ENCODE assay signal across 22 cellular contexts in genomic region chr10:76119515-76119914, GRCh38.
A peak's percentile ranks its signal among the peaks of the same experiment; 100 is the strongest.
DNase-seq lines count a peak whose midpoint lies in the region; TF ChIP-seq lines count a peak whose summit lies in the region.
"Had no signal": no experiment of that assay in that cellular context is flagged by ENCODE, and none has a peak within 500 bp of the region (broad histone marks: within the 10 kb centered on the region; RNA-seq: fewer than 3 reads in every experiment).

No MANE protein-coding gene starts in this region.

- no peaks in the 10 kb centered on the region for H3K4me1 ChIP-seq in thyroid gland
- H3K4me1 ChIP-seq in mesendoderm (ENCODE audit: control insufficient read depth, low read depth, low read length): no peaks in the 10 kb centered on the region
- H3K4me1 ChIP-seq: tibial nerve had no signal

- H3K4me3 ChIP-seq in astrocyte of the spinal cord (ENCODE audit: low read depth, low read length): no peak overlapping the region
- H3K4me3 ChIP-seq in foreskin fibroblast (ENCODE audit: low read depth in 1 of 2, low read length in 2 of 2): no peak overlapping the region
- H3K4me3 ChIP-seq in thyroid gland (replicated peaks in 1 of 3): no peak overlapping the region
- H3K4me3 ChIP-seq in mesendoderm (ENCODE audit: low read length): no peak overlapping the region
- H3K4me3 ChIP-seq: lower lobe of right lung, smooth muscle cell, tibial nerve had no signal

- H4K5ac ChIP-seq in mesendoderm (ENCODE audit: low read length): no peak overlapping the region

- H3K79me2 ChIP-seq in mesendoderm (ENCODE audit: control insufficient read depth, insufficient read depth, low read length): no peaks in the 10 kb centered on the region
- H3K79me2 ChIP-seq: parathyroid adenoma had no signal

- DNase-seq in A172 (ENCODE audit: low spot score): peak; percentile 36
- DNase-seq in HS-27A (ENCODE audit: low read depth): peak; percentile 72
- DNase-seq in astrocyte of the spinal cord (ENCODE audit: low read depth, low spot score): peak; percentile 32
- peak; percentile 78 to 91 for DNase-seq in foreskin fibroblast
- DNase-seq in thyroid gland: no peak
- no peak for DNase-seq in stimulated activated CD4-positive, alpha-beta T cell treated with anti-CD3 and anti-CD28 coated beads, Interleukin-4, amount 100 ng/mL, for 4 hours
- DNase-seq in NCI-H2029 (lab: John Stamatoyannopoulos, UW): no peak
- no peak for DNase-seq in mesendoderm
- DNase-seq: 8988T; activated CD8-positive, alpha-beta T cell treated with anti-CD3 and anti-CD28 coated beads for 36 hours; activated naive CD8-positive, alpha-beta T cell treated with anti-CD3 and anti-CD28 coated beads, Interleukin-2, amount 10 ng/mL, durations not matched to agents 7 days and 5 days; CD8-positive, alpha-beta memory T cell; endodermal cell; Kasumi-1; lower lobe of right lung; naive B cell; NCI-H1436 treated with DMSO at 0.1 percent for 48 hours; T-helper 1 cell had no signal

- H3K18ac ChIP-seq in mesendoderm (ENCODE audit: low read length): no peak overlapping the region

- H4K8ac ChIP-seq in mesendoderm (ENCODE audit: low read depth, low read length): no peak overlapping the region

- TF ChIP-seq POLR2A in thyroid gland (IDR thresholded peaks at IDR 0.05): no peak

- H3K79me1 ChIP-seq in mesendoderm (ENCODE audit: low read length): no peaks in the 10 kb centered on the region

- H3K27ac ChIP-seq in thyroid gland: no peak overlapping the region
- no peak overlapping the region for H3K27ac ChIP-seq in mesendoderm (ENCODE audit: low read depth, low read length)
- H3K27ac ChIP-seq: lower lobe of right lung, parathyroid adenoma, tibial nerve, VCaP had no signal

- H3K56ac ChIP-seq in mesendoderm (ENCODE audit: low read length): no peak overlapping the region

- no peak overlapping the region for H2BK120ac ChIP-seq in mesendoderm (ENCODE audit: low read depth, low read length)

- no peak overlapping the region for H3K9ac ChIP-seq in mesendoderm (ENCODE audit: low read length)
- H3K9ac ChIP-seq: parathyroid adenoma had no signal

- no peak overlapping the region for H3K4ac ChIP-seq in mesendoderm (ENCODE audit: low read depth, low read length)

- H2BK15ac ChIP-seq in mesendoderm (replicated peaks; ENCODE audit: low read depth): no peak overlapping the region

- no peak overlapping the region for H3K4me2 ChIP-seq in mesendoderm (ENCODE audit: low read length)
- H3K4me2 ChIP-seq: smooth muscle cell had no signal

- H3K9me3 ChIP-seq in thyroid gland: no peaks in the 10 kb centered on the region
- H3K9me3 ChIP-seq: lower lobe of right lung, tibial nerve had no signal

- intact Hi-C loops in thyroid gland (cut with DNase I): no loop called here

- TF ChIP-seq CTCF in astrocyte of the spinal cord (IDR thresholded peaks at IDR 0.05; ENCODE audit: low read depth, low read length) (no peak), foreskin fibroblast (IDR thresholded peaks at IDR 0.05; ENCODE audit: low read depth, low read length) (no peak), thyroid gland (IDR thresholded peaks at IDR 0.05) (no peak)

- H2AK5ac ChIP-seq in mesendoderm (ENCODE audit: low read length): no peak overlapping the region

- in situ Hi-C loops in astrocyte of the spinal cord (cut with HindIII; ENCODE audit: low sequenced_read_pairs): no loop called here

- WGBS in thyroid gland, 2 donors: 79 to 82% methylated on average over 1 of the region's 1 CpG
- WGBS in mesendoderm (ENCODE audit: extremely low coverage, insufficient coverage, low lambda C conversion rate): no CpG with 5 or more reads among the region's 1 CpG

- H3K36me3 ChIP-seq in thyroid gland (no peaks in the 10 kb centered on the region), mesendoderm (ENCODE audit: control insufficient read depth, insufficient read depth, low read length) (no peaks in the 10 kb centered on the region)
- H3K36me3 ChIP-seq: lower lobe of right lung, tibial nerve had no signal

- H2BK5ac ChIP-seq in mesendoderm (ENCODE audit: low read length): no peak overlapping the region

- no peaks in the 10 kb centered on the region for H3K27me3 ChIP-seq in thyroid gland
- H3K27me3 ChIP-seq in mesendoderm (ENCODE audit: insufficient read depth, low read length, poor library complexity): no peaks in the 10 kb centered on the region
- H3K27me3 ChIP-seq: tibial nerve had no signal

- no peak overlapping the region for H3K23ac ChIP-seq in mesendoderm (ENCODE audit: low read length)

Comparison
In these comparisons a context has a peak if more than half of its experiments do, and no peak if none do; other contexts are left out.
1. DNase-seq: peak in A172 (single experiment), HS-27A (single experiment), astrocyte of the spinal cord (single experiment) and foreskin fibroblast (2 of 2); none in thyroid gland (0 of 2), stimulated activated CD4-positive, alpha-beta T cell treated with anti-CD3 and anti-CD28 coated beads, Interleukin-4, amount 100 ng/mL, for 4 hours (0 of 2), NCI-H2029 (single experiment) and mesendoderm (single experiment).